In genomic region chr11:99020324-99021225, GRCh38 we compare ENCODE assay signal across 8 cellular contexts. TPM values are rescaled to one million over a fixed set of nuclear protein-coding genes. Genes with fewer than 3 reads are reported as not detected.
DNase-seq lines count a peak whose midpoint lies in the region; ATAC-seq, FAIRE-seq and TF ChIP-seq lines count a peak whose summit lies in the region.

Gene CNTN5 (plus strand): TSS chr11:99020949.

- H3K9me3 ChIP-seq in ES-I3 (ENCODE audit: control insufficient read depth, insufficient read depth, low read length) = no peaks in the 10 kb centered on the region

- no peaks in the 10 kb centered on the region for H3K4me1 ChIP-seq in ES-I3 (ENCODE audit: insufficient read depth, low read length)

- H3K36me3 ChIP-seq in ES-I3 (ENCODE audit: insufficient read depth, low read length) (no peaks in the 10 kb centered on the region), bronchial epithelial cell (ENCODE audit: control insufficient read depth, insufficient read depth, low read length) (no peaks in the 10 kb centered on the region)

- H3K9ac ChIP-seq in ES-I3 (ENCODE audit: low read depth, low read length) = peak within 1 kb of the TSS; percentile 55; the same call in 1 of the 2 replicates

- no peak for TF ChIP-seq CTCF in bronchial epithelial cell (IDR thresholded peaks at IDR 0.05; ENCODE audit: insufficient read depth, low read length, severe bottlenecking)

- ATAC-seq in HG02973 (IDR thresholded peaks at IDR 0.05; ENCODE audit: unreplicated experiment) = no peak

- no peak for FAIRE-seq in bronchial epithelial cell (lab: Jason Lieb, UNC)

- no peak within 1 kb of the TSS for H3K4me3 ChIP-seq in bronchial epithelial cell (ENCODE audit: low read depth, low read length)

- H3K27me3 ChIP-seq in bronchial epithelial cell (ENCODE audit: control insufficient read depth, insufficient read depth, low read length) = no peaks in the 10 kb centered on the region

- peak; percentile 64 for DNase-seq in HK-2 (ENCODE audit: unreplicated experiment)
- peak; percentile 80 to 87 for DNase-seq in SHP77 (lab: John Stamatoyannopoulos, UW)
- peak; percentile 7 for DNase-seq in bronchial epithelial cell (ENCODE audit: low read depth)
- peak; percentile 54 for DNase-seq in kidney tubule cell (ENCODE audit: low spot score)
- peak; percentile 23 for DNase-seq in stimulated activated CD8-positive, alpha-beta memory T cell treated with anti-CD3 and anti-CD28 coated beads, Interleukin-4, amount 100 ng/mL, for 48 hours
- DNase-seq in T-helper 9 cell = no peak

RNA-seq across cellular contexts. Expression of gene CNTN5, which starts in this region (rescaled TPM):
- not detected in 2 replicates for total RNA-seq in bronchial epithelial cell

Comparison
In these comparisons a context has a peak if more than half of its experiments do, and no peak if none do; other contexts are left out.
1. Peak in DNase-seq in bronchial epithelial cell; RNA of the gene not detected or under 1 TPM.